In the genomic region with DNA sequence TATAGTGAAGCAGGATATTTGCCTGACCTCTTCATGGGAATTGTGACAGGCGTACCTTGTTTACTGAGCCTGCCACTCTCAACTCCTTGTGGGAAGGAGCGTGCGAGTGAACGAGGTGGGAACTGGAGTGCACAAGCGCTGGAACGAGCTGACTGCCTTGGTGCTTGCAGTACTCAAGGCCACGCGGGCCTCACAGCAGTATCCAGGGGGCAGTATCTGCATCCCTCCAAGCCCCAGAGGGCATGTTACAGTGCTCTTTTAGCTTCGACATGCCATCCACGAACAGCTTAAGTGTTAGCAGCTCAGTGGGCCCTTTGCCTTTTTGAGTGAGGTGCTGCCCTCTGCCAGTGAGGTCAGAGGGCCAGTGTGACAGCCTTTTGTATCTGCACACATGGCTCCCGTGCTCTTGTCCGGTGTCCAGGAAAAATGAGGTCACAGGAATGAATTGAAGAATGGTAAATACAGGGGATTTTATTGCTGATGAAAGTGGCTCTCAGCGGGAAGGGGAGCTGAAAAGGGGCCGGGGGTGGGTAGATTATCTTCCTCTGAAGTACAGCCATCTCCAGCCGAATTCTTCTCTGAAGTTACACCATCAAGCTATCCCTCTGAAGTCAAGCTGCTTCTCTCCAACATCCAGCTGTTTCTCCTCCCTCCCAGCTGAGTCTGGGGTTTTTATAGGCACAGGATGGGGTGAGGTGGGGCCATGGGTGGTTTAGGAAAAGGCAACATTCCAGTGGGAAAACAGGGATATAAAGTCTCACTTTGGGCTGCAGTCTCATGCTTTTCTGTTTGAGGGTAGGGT, we compare ENCODE assay signal across 10 cellular contexts.
A peak's percentile ranks its signal among the peaks of the same experiment; 100 is the strongest.
DNase-seq lines count a peak whose midpoint lies in the region; ATAC-seq, FAIRE-seq and TF ChIP-seq lines count a peak whose summit lies in the region.
"Had no signal": no experiment of that assay in that cellular context is flagged by ENCODE, and none has a peak within 500 bp of the region (broad histone marks: within the 10 kb centered on the region; RNA-seq: fewer than 3 reads in every experiment).

No MANE protein-coding gene starts in this region.

- RAD21 ChIA-PET in HCT116 (lab: Charles Lee; ENCODE audit: low non-redundant PET in 1 of 2, low total read pairs in 2 of 2, uncharacterized antibody in 2 of 2, unreplicated experiment in 2 of 2): no interaction called here

- H3K23ac ChIP-seq in neuronal stem cell (ENCODE audit: low read depth, low read length, poor library complexity): no peak overlapping the region

- no peak overlapping the region for H2BK15ac ChIP-seq in neuronal stem cell (ENCODE audit: low read length)

- H4K91ac ChIP-seq in neuronal stem cell (ENCODE audit: low read depth, low read length, poor library complexity): no peak overlapping the region

- H2BK12ac ChIP-seq in neuronal stem cell (ENCODE audit: low read length): no peak overlapping the region

- H3K79me2 ChIP-seq in HCT116 (ENCODE audit: insufficient read depth, low read length) (no peaks in the 10 kb centered on the region), MM.1S (ENCODE audit: low read length) (peaks cover 45% of the 10 kb centered on the region)

- no peak overlapping the region for H2AK5ac ChIP-seq in neuronal stem cell (ENCODE audit: low read depth, low read length)

- H3K9ac ChIP-seq in HCT116 (ENCODE audit: low read length) (no peak overlapping the region), neuronal stem cell (ENCODE audit: low read depth, low read length, poor library complexity) (no peak overlapping the region), MM.1S (ENCODE audit: low read length) (no peak overlapping the region)

- no peak for DNase-seq in HCT116 (ENCODE audit: low read depth, low spot score)
- DNase-seq in UCSD-AML1 (lab: John Stamatoyannopoulos, UW; ENCODE audit: unreplicated experiment): peak; percentile 21
- no peak for DNase-seq in right atrium auricular region (ENCODE audit: low spot score)
- peak; percentile 2 for DNase-seq in neuronal stem cell (ENCODE audit: low spot score)
- DNase-seq in kidney glomerular epithelial cell (lab: John Stamatoyannopoulos, UW): no peak
- no peak for DNase-seq in NCI-H2081 (lab: John Stamatoyannopoulos, UW)
- no peak for DNase-seq in RCC 7860 (ENCODE audit: low spot score)
- DNase-seq in MM.1S: no peak
- DNase-seq: activated naive CD8-positive, alpha-beta T cell treated with anti-CD3 and anti-CD28 coated beads, Interleukin-2, amount 10 ng/mL, durations not matched to agents 7 days and 5 days; foreskin fibroblast had no signal

- intact Hi-C loops in HCT116 (cut with micrococcal nuclease): no loop called here

- H3K27me3 ChIP-seq in HCT116 (ENCODE audit: insufficient read depth, low read length) (no peaks in the 10 kb centered on the region), right atrium auricular region (no peaks in the 10 kb centered on the region), neuronal stem cell (ENCODE audit: control insufficient read depth in 3 of 3, insufficient read depth in 3 of 3, low read depth in 1 of 3, low read length in 3 of 3) (no peaks in the 10 kb centered on the region), MM.1S (replicated peaks; ENCODE audit: insufficient read depth, low read length) (no peaks in the 10 kb centered on the region)

- TF ChIP-seq CTCF in HCT116 (IDR thresholded peaks at IDR 0.05 in 2 of 3, conservative IDR thresholded peaks at IDR 0.05 in 1 of 3; ENCODE audit: borderline replicate concordance in 1 of 3, insufficient read depth in 1 of 3, low read depth in 2 of 3, low read length in 2 of 3): peak in 2 of 3 experiments; percentile 19 to 25; a peak in 2 of 6 replicates
- peak in 1 of 2 donors; percentile 24 for TF ChIP-seq CTCF in right atrium auricular region (IDR thresholded peaks at IDR 0.05)
- no peak for TF ChIP-seq CTCF in MM.1S (IDR thresholded peaks at IDR 0.05; ENCODE audit: low read length)

- POLR2A ChIA-PET in HCT116 (lab: Charles Lee): interaction anchor here (0.9 kb wide), 1 partner anchor 96 kb away, joined by 3 read pairs; no protein-coding TSS in a partner anchor

- no peak overlapping the region for H4K8ac ChIP-seq in neuronal stem cell (ENCODE audit: low read depth, low read length)

- no peaks in the 10 kb centered on the region for H3K36me3 ChIP-seq in HCT116 (ENCODE audit: control insufficient read depth in 1 of 2, insufficient read depth in 2 of 2, low read length in 2 of 2)
- no peaks in the 10 kb centered on the region for H3K36me3 ChIP-seq in right atrium auricular region
- H3K36me3 ChIP-seq in neuronal stem cell (replicated peaks in 1 of 2; ENCODE audit: control insufficient read depth in 2 of 2, insufficient read depth in 2 of 2, low read length in 2 of 2): peaks cover 0 to 13% of the 10 kb centered on the region in 2 donors
- no peaks in the 10 kb centered on the region for H3K36me3 ChIP-seq in MM.1S (replicated peaks; ENCODE audit: insufficient read depth, low read length)

- TF ChIP-seq RAD21 in HCT116 (IDR thresholded peaks at IDR 0.05; ENCODE audit: low read depth): peak; percentile 45

- no peak overlapping the region for H3K4me2 ChIP-seq in HCT116 (ENCODE audit: low read length)
- no peak overlapping the region for H3K4me2 ChIP-seq in neuronal stem cell (ENCODE audit: insufficient read depth, low read length, poor library complexity, severe bottlenecking)
- H3K4me2 ChIP-seq in MM.1S (ENCODE audit: low read depth, low read length): no peak overlapping the region

- H2AFZ ChIP-seq in HCT116 (ENCODE audit: low read depth, low read length, poor library complexity, severe bottlenecking) (no peak overlapping the region), neuronal stem cell (ENCODE audit: low read length) (no peak overlapping the region), MM.1S (ENCODE audit: low read length) (no peak overlapping the region)

- CTCF ChIA-PET in HCT116 (lab: Charles Lee): interaction anchor here (0.6 to 1.2 kb wide), 3 partner anchors 48 to 102 kb away, joined by 3 to 5 read pairs (median 3); no protein-coding TSS in a partner anchor

- no peaks in the 10 kb centered on the region for H4K20me1 ChIP-seq in HCT116 (ENCODE audit: insufficient read depth)
- H4K20me1 ChIP-seq in MM.1S (ENCODE audit: insufficient read depth, low read length): no peaks in the 10 kb centered on the region

- H3K4me1 ChIP-seq in HCT116 (ENCODE audit: control insufficient read depth in 1 of 2, insufficient read depth in 2 of 2, low read length in 2 of 2): peaks cover 0 to 7% of the 10 kb centered on the region in 2 experiments; a peak in 1 of 4 replicates
- H3K4me1 ChIP-seq in right atrium auricular region: peaks cover 0 to 18% of the 10 kb centered on the region in 2 donors
- peaks cover 3 to 8% of the 10 kb centered on the region in 2 donors for H3K4me1 ChIP-seq in neuronal stem cell (ENCODE audit: control insufficient read depth in 2 of 2, insufficient read depth in 1 of 2, low read depth in 1 of 2, low read length in 2 of 2)
- peaks cover 10% of the 10 kb centered on the region for H3K4me1 ChIP-seq in MM.1S (ENCODE audit: low read length)

- H3K4me3 ChIP-seq in HCT116 (replicated peaks in 1 of 2; ENCODE audit: low read depth in 1 of 2, low read length in 2 of 2) (no peak overlapping the region), right atrium auricular region (no peak overlapping the region), neuronal stem cell (ENCODE audit: low read length in 2 of 2) (peak overlapping the region in 1 of 2 donors; percentile 56), MM.1S (ENCODE audit: low read length) (no peak overlapping the region)

- H3K79me1 ChIP-seq in neuronal stem cell (ENCODE audit: low read depth, low read length): peaks cover 3% of the 10 kb centered on the region

- WGBS in neuronal stem cell (ENCODE audit: extremely low coverage in 2 of 2, insufficient read length in 2 of 2, insufficient replicate concordance in 1 of 2), 2 donors: no CpG with 5 or more reads among the region's 15 CpGs

- no peak overlapping the region for H3K27ac ChIP-seq in HCT116 (ENCODE audit: low read depth, low read length)
- H3K27ac ChIP-seq in right atrium auricular region: peak overlapping the region; percentile 41 to 81
- peak overlapping the region; percentile 2 for H3K27ac ChIP-seq in neuronal stem cell (replicated peaks; ENCODE audit: low read length)
- H3K27ac ChIP-seq in MM.1S (ENCODE audit: low read length): no peak overlapping the region

- peak; percentile 75 for ATAC-seq in HCT116

- H3K9me3 ChIP-seq in HCT116 (ENCODE audit: control insufficient read depth in 1 of 2, insufficient read depth in 1 of 2, low read depth in 1 of 2, low read length in 2 of 2) (no peaks in the 10 kb centered on the region), right atrium auricular region (no peaks in the 10 kb centered on the region), neuronal stem cell (replicated peaks in 1 of 2; ENCODE audit: control insufficient read depth in 2 of 2, insufficient read depth in 1 of 2, low read depth in 1 of 2, low read length in 2 of 2) (peaks cover 3 to 20% of the 10 kb centered on the region in 2 donors), MM.1S (replicated peaks; ENCODE audit: insufficient read depth, low read length) (no peaks in the 10 kb centered on the region)

- H3F3A ChIP-seq in MM.1S (ENCODE audit: insufficient read depth, low read length): peaks cover 8% of the 10 kb centered on the region; the same call in 1 of the 2 replicates

- H3K14ac ChIP-seq in neuronal stem cell (ENCODE audit: low read length): no peak overlapping the region

- TF ChIP-seq POLR2A in HCT116 (IDR thresholded peaks at IDR 0.05; ENCODE audit: borderline replicate concordance, extremely low read depth, insufficient read depth, insufficient read length): no peak

- BruUV-seq in HCT116 (replicated peaks; lab: Mats Ljungman, UMichigan): no TSS peak

- FAIRE-seq in RCC 7860 (lab: Jason Lieb, UNC): no peak

- H2BK120ac ChIP-seq in neuronal stem cell (ENCODE audit: low read depth, low read length): no peak overlapping the region

- H3K4ac ChIP-seq in neuronal stem cell (ENCODE audit: low read length): no peak overlapping the region

- H2BK5ac ChIP-seq in neuronal stem cell (ENCODE audit: low read length): no peak overlapping the region

- H3K9me2 ChIP-seq in HCT116 (ENCODE audit: insufficient read depth): no peaks in the 10 kb centered on the region
- no peaks in the 10 kb centered on the region for H3K9me2 ChIP-seq in MM.1S (replicated peaks; ENCODE audit: insufficient read depth, low read length)

- no peak overlapping the region for H3K18ac ChIP-seq in neuronal stem cell (ENCODE audit: low read length)

TF ChIP-seq in HCT116, 20 proteins besides CTCF, POLR2A, EP300 and RAD21 (continues in another document):
- TF ChIP-seq ZNF274 (IDR thresholded peaks at IDR 0.05; ENCODE audit: low read depth, low read length) (no peak), TCF7L2 (IDR thresholded peaks at IDR 0.05; ENCODE audit: borderline replicate concordance, extremely low read depth, insufficient read depth, insufficient read length) (no peak), YY1 (IDR thresholded peaks at IDR 0.05; ENCODE audit: extremely low read depth, insufficient replicate concordance, low read depth, low read length) (no peak), EZH2phosphoT487 (IDR thresholded peaks at IDR 0.05; ENCODE audit: borderline replicate concordance) (no peak), JUND (IDR thresholded peaks at IDR 0.05) (no peak), FOSL1 (IDR thresholded peaks at IDR 0.05; ENCODE audit: low read depth) (no peak), SP1 (IDR thresholded peaks at IDR 0.05; ENCODE audit: low read depth) (no peak), POLR2AphosphoS5 (IDR thresholded peaks at IDR 0.05; ENCODE audit: low read depth, low read length) (no peak)

Comparison
In these comparisons a context has a peak if more than half of its experiments do, and no peak if none do; other contexts are left out.
1. DNase-seq: peak in UCSD-AML1 (single experiment) and neuronal stem cell (single experiment); none in HCT116 (single experiment), right atrium auricular region (single experiment), kidney glomerular epithelial cell (single experiment), NCI-H2081 (0 of 2), RCC 7860 (single experiment) and MM.1S (single experiment).
2. H3K27ac ChIP-seq: peak in right atrium auricular region (2 of 2) and neuronal stem cell (single experiment); none in HCT116 (single experiment) and MM.1S (single experiment).